Comparison of ENCODE assay signal across 9 cellular contexts in genomic region chr5:177431317-177432142, GRCh38. TPM values are rescaled to one million over a fixed set of nuclear protein-coding genes. Genes with fewer than 3 reads are reported as not detected.
A peak's percentile ranks its signal among the peaks of the same experiment; 100 is the strongest.
DNase-seq lines count a peak whose midpoint lies in the region; ATAC-seq, FAIRE-seq and TF ChIP-seq lines count a peak whose summit lies in the region.
"Had no signal": no experiment of that assay in that cellular context is flagged by ENCODE, and none has a peak within 500 bp of the region (broad histone marks: within the 10 kb centered on the region; RNA-seq: fewer than 3 reads in every experiment).

No MANE protein-coding gene starts in this region.

- no peak overlapping the region for H3K4me2 ChIP-seq in K562 (ENCODE audit: insufficient read depth, low read length)
- H3K4me2 ChIP-seq in smooth muscle cell: no peak overlapping the region

- no peak for TF ChIP-seq EP300 in K562 (IDR thresholded peaks at IDR 0.05; ENCODE audit: low read length)

- POLR2A ChIA-PET in K562 (lab: Yijun Ruan, JAX): interaction anchor here (1.7 to 10.8 kb wide), 2 partner anchors 13 to 122 kb away, joined by 3 to 210 read pairs; partner anchors contain the start of gene PRR7

- no TSS peak for BruUV-seq in K562 (replicated peaks; lab: Mats Ljungman, UMichigan)

- FAIRE-seq in K562 (lab: Jason Lieb, UNC): no peak

- H3K36me3 ChIP-seq in K562 (ENCODE audit: control insufficient read depth, insufficient read depth, low read length) (peaks cover 93% of the 10 kb centered on the region; the same call in 2 of the 3 replicates), smooth muscle cell (ENCODE audit: low read depth) (no peaks in the 10 kb centered on the region)

- no peaks in the 10 kb centered on the region for H3K9me1 ChIP-seq in K562 (ENCODE audit: control insufficient read depth, insufficient read depth, low read length)

- H3K27ac ChIP-seq in K562 (ENCODE audit: extremely low read depth, low read depth, low read length) (no peak overlapping the region), skin epidermis (peak overlapping the region in 19 of 21 experiments; percentile 31 to 97 (median 81)), smooth muscle cell (ENCODE audit: low read depth) (no peak overlapping the region)

- no peak for TF ChIP-seq CTCF in K562 (IDR thresholded peaks at IDR 0.05 in 2 of 3, conservative IDR thresholded peaks at IDR 0.05 in 1 of 3; ENCODE audit: insufficient read depth in 2 of 3, low read depth in 1 of 3, low read length in 3 of 3)
- TF ChIP-seq CTCF in smooth muscle cell (IDR thresholded peaks at IDR 0.05; ENCODE audit: borderline replicate concordance, insufficient read depth, poor library complexity, severe bottlenecking): no peak

- in situ Hi-C loops in K562 (cut with MboI): no loop called here

- H3K4me1 ChIP-seq in K562 (replicated peaks in 1 of 2; ENCODE audit: control insufficient read depth in 2 of 2, insufficient read depth in 2 of 2, low read length in 2 of 2): peaks cover 22 to 66% of the 10 kb centered on the region in 2 experiments
- peaks cover 7% of the 10 kb centered on the region for H3K4me1 ChIP-seq in smooth muscle cell (ENCODE audit: low read depth)

- TF ChIP-seq RAD21 in K562 (CRISPR knock-in tag; conservative IDR thresholded peaks at IDR 0.05 in 1 of 2, IDR thresholded peaks at IDR 0.05 in 1 of 2): no peak

- WGBS in K562 (ENCODE audit: insufficient coverage, low coverage, missing lambda C conversion rate): 97% methylated on average over 26 of the region's 29 CpGs
- WGBS in smooth muscle cell (ENCODE audit: low lambda C conversion rate): 95% methylated on average over 27 of the region's 29 CpGs

- H3K79me2 ChIP-seq in K562 (ENCODE audit: control insufficient read depth, insufficient read depth, low read length) (peaks cover 50% of the 10 kb centered on the region), smooth muscle cell (ENCODE audit: low read depth) (peaks cover 15% of the 10 kb centered on the region)

- H4K20me1 ChIP-seq in K562 (replicated peaks; ENCODE audit: control insufficient read depth, insufficient read depth, low read length) (peaks cover 22% of the 10 kb centered on the region; the same call in 1 of the 2 replicates), smooth muscle cell (ENCODE audit: low read depth) (peaks cover 22% of the 10 kb centered on the region)

- H3F3A ChIP-seq in smooth muscle cell (ENCODE audit: low read depth): no peaks in the 10 kb centered on the region

- no peaks in the 10 kb centered on the region for H3K27me3 ChIP-seq in K562 (ENCODE audit: control insufficient read depth in 2 of 2, insufficient read depth in 2 of 2, low read length in 2 of 2)
- no peaks in the 10 kb centered on the region for H3K27me3 ChIP-seq in smooth muscle cell (ENCODE audit: low read depth)

- H3K4me3 ChIP-seq in K562 (no peak overlapping the region), skin epidermis (peak overlapping the region in 1 of 7 experiments; percentile 0), smooth muscle cell (no peak overlapping the region)

- TF ChIP-seq POLR2A in Raji (IDR thresholded peaks at IDR 0.05; ENCODE audit: insufficient read depth, low read depth, low read length): peak; percentile 23; the same call in 1 of the 2 replicates
- no peak for TF ChIP-seq POLR2A in K562 (conservative IDR thresholded peaks at IDR 0.05)

- CTCF ChIA-PET in K562 (lab: Yijun Ruan, JAX; ENCODE audit: low intra/inter-chr PET ratio): no interaction called here

- DNase-seq in K562 (ENCODE audit: extremely low read depth in 1 of 4, low spot score in 3 of 4) (no peak), NCI-H2107 (lab: John Stamatoyannopoulos, UW) (no peak), NCI-H446 (lab: John Stamatoyannopoulos, UW) (no peak), smooth muscle cell (lab: John Stamatoyannopoulos, UW; ENCODE audit: unreplicated experiment) (no peak)

- H3K9ac ChIP-seq in K562 (ENCODE audit: insufficient read depth in 1 of 2, low read depth in 2 of 2, low read length in 2 of 2) (peak overlapping the region in 1 of 2 experiments; percentile 60; a peak in 2 of 4 replicates), smooth muscle cell (ENCODE audit: low read depth) (no peak overlapping the region)

- H2AFZ ChIP-seq in K562 (ENCODE audit: low read depth, low read length): no peak overlapping the region
- H2AFZ ChIP-seq in smooth muscle cell (ENCODE audit: low read depth): no peak overlapping the region

- intact Hi-C loops in K562 (cut with micrococcal nuclease): no loop called here

- ATAC-seq in GM18517 (IDR thresholded peaks at IDR 0.05; ENCODE audit: unreplicated experiment): peak; percentile 44
- peak; percentile 44 for ATAC-seq in HG02852 (IDR thresholded peaks at IDR 0.05; ENCODE audit: unreplicated experiment)
- no peak for ATAC-seq in K562

- no peaks in the 10 kb centered on the region for H3K9me3 ChIP-seq in K562 (replicated peaks; ENCODE audit: control insufficient read depth, insufficient read depth, low read depth, low read length)
- no peaks in the 10 kb centered on the region for H3K9me3 ChIP-seq in smooth muscle cell (replicated peaks; ENCODE audit: low read depth)

RNA-seq across cellular contexts. Expression of gene GRK6, which starts 5.1 kb away (rescaled TPM):
- 102 and 350 TPM in 2 replicates for total RNA-seq in K562 (2011; cell fraction: chromatin; rRNA removed; ENCODE audit: low replicate concordance)
- total RNA-seq in K562 (2011; cell fraction: nucleolus; rRNA removed): 191 and 204 TPM in 2 replicates
- 94.0 and 133 TPM in 2 replicates for total RNA-seq in K562 (2011; cell fraction: nucleoplasm; rRNA removed)
- total RNA-seq in K562 (2014; rRNA removed) (89.8 and 100 TPM in 2 replicates), K562 (2014; rRNA removed; fragmentation: Illumina TruSeq; extraction: Trizol) (31.2 and 35.7 TPM in 2 replicates), K562 (2015; rRNA removed; fragmentation: Illumina TruSeq; extraction: Trizol) (54.0 and 54.1 TPM in 2 replicates), K562 (2021) (114 and 122 TPM in 2 replicates), smooth muscle cell (13.3 and 20.8 TPM in 2 replicates)
- polyA plus RNA-seq in K562 (2011; rRNA removed) (44.1 and 44.5 TPM in 2 replicates), K562 (2014; fragmentation: Illumina TruSeq; extraction: Trizol) (39.2 and 69.3 TPM in 2 replicates), K562 (2014; fragmentation: Nextera tagmentation; extraction: Ambion mirVana) (1 to 10 TPM in 1 of 2 experiments, under 1 TPM in 1; 0.63 to 1.8 TPM), K562 (2014; rRNA removed) (69.0 and 80.4 TPM in 2 replicates), smooth muscle cell (28.5 and 33.8 TPM in 2 replicates)
- polyA plus RNA-seq in K562 (2011; cell fraction: cytosol; rRNA removed): 40.2 and 83.8 TPM in 2 replicates
- 80.9 and 141 TPM in 2 replicates for polyA plus RNA-seq in K562 (2011; cell fraction: nucleus; rRNA removed)
- 66.8 and 81.9 TPM in 2 replicates for polyA plus RNA-seq in K562 (2012)
- polyA minus RNA-seq in K562 (2011; rRNA and poly(A)+ RNA removed): 60.4 and 79.9 TPM in 2 replicates
- 53.3 and 59.0 TPM in 2 replicates for polyA minus RNA-seq in K562 (2011; cell fraction: cytosol; rRNA and poly(A)+ RNA removed)
- 78.6 and 92.6 TPM in 2 replicates for polyA minus RNA-seq in K562 (2011; cell fraction: nucleus; rRNA and poly(A)+ RNA removed)

RNA-seq across cellular contexts. Expression of gene PRR7, which starts 15.1 kb away (rescaled TPM):
- total RNA-seq in K562 (2011; cell fraction: chromatin; rRNA removed; ENCODE audit: low replicate concordance): 1.6 TPM in 1 of 2 replicates, not detected in the other
- total RNA-seq in K562 (2011; cell fraction: nucleolus; rRNA removed): 3.3 and 4.7 TPM in 2 replicates
- total RNA-seq in K562 (2011; cell fraction: nucleoplasm; rRNA removed): 1.0 and 1.9 TPM in 2 replicates
- total RNA-seq in K562 (2014; rRNA removed) (11.3 and 14.9 TPM in 2 replicates), K562 (2014; rRNA removed; fragmentation: Illumina TruSeq; extraction: Trizol) (not detected in 2 replicates), K562 (2015; rRNA removed; fragmentation: Illumina TruSeq; extraction: Trizol) (0.80 and 1.2 TPM in 2 replicates), K562 (2021) (9.7 and 10.4 TPM in 2 replicates), smooth muscle cell (6.5 and 6.7 TPM in 2 replicates)
- polyA plus RNA-seq in K562 (2011; rRNA removed) (0.92 and 1.0 TPM in 2 replicates), K562 (2014; fragmentation: Illumina TruSeq; extraction: Trizol) (0.24 TPM in 1 of 2 replicates, not detected in the other), K562 (2014; fragmentation: Nextera tagmentation; extraction: Ambion mirVana) (not detected), K562 (2014; rRNA removed) (10.9 and 11.2 TPM in 2 replicates), smooth muscle cell (31.9 and 33.6 TPM in 2 replicates)
- 3.5 and 22.1 TPM in 2 replicates for polyA plus RNA-seq in K562 (2011; cell fraction: cytosol; rRNA removed)
- 3.3 and 7.7 TPM in 2 replicates for polyA plus RNA-seq in K562 (2011; cell fraction: nucleus; rRNA removed)
- 2.3 and 4.3 TPM in 2 replicates for polyA plus RNA-seq in K562 (2012)
- not detected in 2 replicates for polyA minus RNA-seq in K562 (2011; rRNA and poly(A)+ RNA removed)
- polyA minus RNA-seq in K562 (2011; cell fraction: cytosol; rRNA and poly(A)+ RNA removed): 3.3 and 6.1 TPM in 2 replicates
- polyA minus RNA-seq in K562 (2011; cell fraction: nucleus; rRNA and poly(A)+ RNA removed): 2.1 and 2.6 TPM in 2 replicates

RNA-seq across cellular contexts. Expression of gene F12, which starts 22.2 kb away (rescaled TPM):
- total RNA-seq in K562 (2011; cell fraction: chromatin; rRNA removed; ENCODE audit: low replicate concordance): 2.4 and 7.8 TPM in 2 replicates
- 12.2 and 13.2 TPM in 2 replicates for total RNA-seq in K562 (2011; cell fraction: nucleolus; rRNA removed)
- total RNA-seq in K562 (2011; cell fraction: nucleoplasm; rRNA removed): 5.8 and 6.0 TPM in 2 replicates
- total RNA-seq in K562 (2014; rRNA removed): 13.8 and 23.9 TPM in 2 replicates
- 0.80 and 1.1 TPM in 2 replicates for total RNA-seq in K562 (2014; rRNA removed; fragmentation: Illumina TruSeq; extraction: Trizol)
- 3.6 and 4.7 TPM in 2 replicates for total RNA-seq in K562 (2015; rRNA removed; fragmentation: Illumina TruSeq; extraction: Trizol)
- total RNA-seq in K562 (2021): 18.3 and 22.6 TPM in 2 replicates
- polyA plus RNA-seq in K562 (2011; rRNA removed): 6.1 and 9.7 TPM in 2 replicates
- polyA plus RNA-seq in K562 (2011; cell fraction: cytosol; rRNA removed): 11.4 and 33.1 TPM in 2 replicates
- polyA plus RNA-seq in K562 (2011; cell fraction: nucleus; rRNA removed): 19.4 and 31.1 TPM in 2 replicates
- 15.5 and 16.0 TPM in 2 replicates for polyA plus RNA-seq in K562 (2012)
- polyA plus RNA-seq in K562 (2014; fragmentation: Illumina TruSeq; extraction: Trizol): 0.59 and 2.7 TPM in 2 replicates
- polyA plus RNA-seq in K562 (2014; fragmentation: Nextera tagmentation; extraction: Ambion mirVana): 1 to 10 TPM in 1 of 2 experiments, under 1 TPM in 1; 0.91 to 1.3 TPM
- 14.3 and 14.9 TPM in 2 replicates for polyA plus RNA-seq in K562 (2014; rRNA removed)
- 0.63 and 1.6 TPM in 2 replicates for polyA minus RNA-seq in K562 (2011; rRNA and poly(A)+ RNA removed)
- 8.3 and 17.7 TPM in 2 replicates for polyA minus RNA-seq in K562 (2011; cell fraction: cytosol; rRNA and poly(A)+ RNA removed)
- 3.9 and 6.0 TPM in 2 replicates for polyA minus RNA-seq in K562 (2011; cell fraction: nucleus; rRNA and poly(A)+ RNA removed)
- total RNA-seq in smooth muscle cell: 1.8 and 3.6 TPM in 2 replicates
- 10.4 and 15.0 TPM in 2 replicates for polyA plus RNA-seq in smooth muscle cell

RNA-seq across cellular contexts. Expression of gene PFN3, which starts 31.1 kb away (rescaled TPM):
- not detected in 2 replicates for total RNA-seq in K562 (2011; cell fraction: chromatin; rRNA removed; ENCODE audit: low replicate concordance)
- total RNA-seq in K562 (2011; cell fraction: nucleolus; rRNA removed): not detected in 2 replicates
- total RNA-seq in K562 (2011; cell fraction: nucleoplasm; rRNA removed): not detected in 2 replicates
- total RNA-seq in K562 (2014; rRNA removed): not detected in 2 replicates
- total RNA-seq in K562 (2014; rRNA removed; fragmentation: Illumina TruSeq; extraction: Trizol): not detected in 2 replicates
- not detected in 2 replicates for total RNA-seq in K562 (2015; rRNA removed; fragmentation: Illumina TruSeq; extraction: Trizol)
- total RNA-seq in K562 (2021): not detected in 2 replicates
- polyA plus RNA-seq in K562 (2011; rRNA removed): not detected in 2 replicates
- polyA plus RNA-seq in K562 (2011; cell fraction: cytosol; rRNA removed): not detected in 2 replicates
- not detected in 2 replicates for polyA plus RNA-seq in K562 (2011; cell fraction: nucleus; rRNA removed)
- not detected in 2 replicates for polyA plus RNA-seq in K562 (2012)
- not detected in 2 replicates for polyA plus RNA-seq in K562 (2014; fragmentation: Illumina TruSeq; extraction: Trizol)
- not detected for polyA plus RNA-seq in K562 (2014; fragmentation: Nextera tagmentation; extraction: Ambion mirVana)
- not detected in 2 replicates for polyA plus RNA-seq in K562 (2014; rRNA removed)
- not detected in 2 replicates for polyA minus RNA-seq in K562 (2011; rRNA and poly(A)+ RNA removed)
- polyA minus RNA-seq in K562 (2011; cell fraction: cytosol; rRNA and poly(A)+ RNA removed): not detected in 2 replicates
- 0.67 TPM in 1 of 2 replicates, not detected in the other for polyA minus RNA-seq in K562 (2011; cell fraction: nucleus; rRNA and poly(A)+ RNA removed)
- total RNA-seq in smooth muscle cell: not detected in 2 replicates
- polyA plus RNA-seq in smooth muscle cell: not detected in 2 replicates
- total RNA-seq: subcutaneous adipose tissue had no signal

RNA-seq across cellular contexts. Expression of gene DBN1, which starts 41.9 kb away (rescaled TPM):
- total RNA-seq in K562 (2011; cell fraction: chromatin; rRNA removed; ENCODE audit: low replicate concordance): 62.9 and 114 TPM in 2 replicates
- 51.0 and 54.6 TPM in 2 replicates for total RNA-seq in K562 (2011; cell fraction: nucleolus; rRNA removed)
- total RNA-seq in K562 (2011; cell fraction: nucleoplasm; rRNA removed): 24.9 and 46.2 TPM in 2 replicates
- 72.9 and 87.2 TPM in 2 replicates for total RNA-seq in K562 (2014; rRNA removed)
- total RNA-seq in K562 (2014; rRNA removed; fragmentation: Illumina TruSeq; extraction: Trizol): 11.7 and 12.3 TPM in 2 replicates
- 27.9 and 33.0 TPM in 2 replicates for total RNA-seq in K562 (2015; rRNA removed; fragmentation: Illumina TruSeq; extraction: Trizol)
- 78.9 and 84.3 TPM in 2 replicates for total RNA-seq in K562 (2021)
- 34.3 and 44.2 TPM in 2 replicates for polyA plus RNA-seq in K562 (2011; rRNA removed)
- polyA plus RNA-seq in K562 (2011; cell fraction: cytosol; rRNA removed): 21.2 and 83.9 TPM in 2 replicates
- 142 and 188 TPM in 2 replicates for polyA plus RNA-seq in K562 (2011; cell fraction: nucleus; rRNA removed)
- polyA plus RNA-seq in K562 (2012): 44.7 and 45.1 TPM in 2 replicates
- 22.1 and 54.4 TPM in 2 replicates for polyA plus RNA-seq in K562 (2014; fragmentation: Illumina TruSeq; extraction: Trizol)
- polyA plus RNA-seq in K562 (2014; fragmentation: Nextera tagmentation; extraction: Ambion mirVana): under 1 TPM; 0.25 to 0.34 TPM
- 53.2 and 81.8 TPM in 2 replicates for polyA plus RNA-seq in K562 (2014; rRNA removed)
- polyA minus RNA-seq in K562 (2011; rRNA and poly(A)+ RNA removed): 20.0 and 24.6 TPM in 2 replicates
- polyA minus RNA-seq in K562 (2011; cell fraction: cytosol; rRNA and poly(A)+ RNA removed): 26.6 and 37.0 TPM in 2 replicates
- polyA minus RNA-seq in K562 (2011; cell fraction: nucleus; rRNA and poly(A)+ RNA removed): 30.0 and 61.5 TPM in 2 replicates
- total RNA-seq in smooth muscle cell: 116 and 121 TPM in 2 replicates
- 194 and 202 TPM in 2 replicates for polyA plus RNA-seq in smooth muscle cell

Comparison
In these comparisons a context has a peak if more than half of its experiments do, and no peak if none do; other contexts are left out.
1. H3K27ac ChIP-seq: peak in skin epidermis (19 of 21); none in K562 (single experiment) and smooth muscle cell (single experiment).